12 cellular contexts compared by ENCODE assay signal in genomic region chr10:50432206-50432605, GRCh38.
DNase-seq lines count a peak whose midpoint lies in the region; ATAC-seq and TF ChIP-seq lines count a peak whose summit lies in the region.
"Had no signal": no experiment of that assay in that cellular context is flagged by ENCODE, and none has a peak within 500 bp of the region (broad histone marks: within the 10 kb centered on the region; RNA-seq: fewer than 3 reads in every experiment).

No MANE protein-coding gene starts in this region.

- TF ChIP-seq CTCF in A673 (conservative IDR thresholded peaks at IDR 0.05; ENCODE audit: low read depth, low read length) (no peak), CD14-positive monocyte (IDR thresholded peaks at IDR 0.05) (no peak)

- H3K27ac ChIP-seq in A673 (ENCODE audit: low read depth, low read length, poor library complexity, severe bottlenecking): no peak overlapping the region

- H3K27me3 Mint-ChIP-seq in activated CD4-positive, alpha-beta memory T cell treated with anti-CD3 and anti-CD28 coated beads, Interleukin-2, amount 10 ng/mL, durations not matched to agents 7 days and 5 days: peaks cover 2% of the 10 kb centered on the region
- H3K27me3 Mint-ChIP-seq in CD14-positive monocyte (ENCODE audit: low read depth in 3 of 3): peaks cover 0 to 5% (median 0%) of the 10 kb centered on the region in 3 donors

- DNase-seq in A673 (ENCODE audit: low spot score) (peak; percentile 7), CD14-positive monocyte (ENCODE audit: low spot score) (no peak), superior temporal gyrus (ENCODE audit: extremely low spot score) (no peak), NCI-H774 (lab: John Stamatoyannopoulos, UW) (no peak)
- DNase-seq in activated CD4-positive, alpha-beta memory T cell treated with anti-CD3 and anti-CD28 coated beads, Interleukin-2, amount 10 ng/mL, durations not matched to agents 7 days and 5 days: no peak
- no peak for DNase-seq in NK-92 treated with Interleukin-12 subunit alpha and Interleukin-12 subunit beta, amount 100 ng/mL, for 24 hours (lab: John Stamatoyannopoulos, UW)
- DNase-seq: amygdala, foreskin melanocyte, NCI-H2029 treated with DMSO at 0.1 percent for 48 hours had no signal

- no TSS peak for BruUV-seq in A673 (replicated peaks; lab: Mats Ljungman, UMichigan)

- POLR2A ChIA-PET in A673 (lab: Charles Lee; ENCODE audit: low non-redundant PET): no interaction called here
- POLR2A ChIA-PET in activated CD4-positive, alpha-beta memory T cell treated with anti-CD3 and anti-CD28 coated beads, Interleukin-2, amount 10 ng/mL, durations not matched to agents 7 days and 5 days (lab: Charles Lee): interaction anchor here (0.7 to 3.2 kb wide), 8 partner anchors 11 to 205 kb away, joined by 3 to 32 read pairs (median 10); no protein-coding TSS in a partner anchor

- H3K27me3 ChIP-seq in A673 (replicated peaks; ENCODE audit: insufficient read depth, low read depth, low read length, poor library complexity): no peaks in the 10 kb centered on the region

- H3K4me3 ChIP-seq in A673 (ENCODE audit: low read depth, low read length, poor library complexity, severe bottlenecking): no peak overlapping the region

- intact Hi-C loops in A673 (cut with micrococcal nuclease; ENCODE audit: unreplicated experiment) (no loop called here), CD14-positive monocyte (cut with micrococcal nuclease) (no loop called here)

- no peaks in the 10 kb centered on the region for H3K9me3 ChIP-seq in A673 (ENCODE audit: low read depth, low read length, poor library complexity, severe bottlenecking)

- H3K4me1 ChIP-seq in A673 (ENCODE audit: insufficient read depth, low read length, poor library complexity, severe bottlenecking): peaks cover 22% of the 10 kb centered on the region

- H3K4me1 Mint-ChIP-seq in activated CD4-positive, alpha-beta memory T cell treated with anti-CD3 and anti-CD28 coated beads, Interleukin-2, amount 10 ng/mL, durations not matched to agents 7 days and 5 days: peaks cover 30% of the 10 kb centered on the region
- H3K4me1 Mint-ChIP-seq in CD14-positive monocyte: peaks cover 25% of the 10 kb centered on the region

- H3K4me3 Mint-ChIP-seq in activated CD4-positive, alpha-beta memory T cell treated with anti-CD3 and anti-CD28 coated beads, Interleukin-2, amount 10 ng/mL, durations not matched to agents 7 days and 5 days: no peak overlapping the region
- H3K4me3 Mint-ChIP-seq in CD14-positive monocyte: no peak overlapping the region
- H3K4me3 Mint-ChIP-seq: neural crest cell had no signal

- no peaks in the 10 kb centered on the region for H3K36me3 ChIP-seq in A673 (ENCODE audit: insufficient read depth, low read length, poor library complexity, severe bottlenecking)

- no peaks in the 10 kb centered on the region for H3K9me3 Mint-ChIP-seq in activated CD4-positive, alpha-beta memory T cell treated with anti-CD3 and anti-CD28 coated beads, Interleukin-2, amount 10 ng/mL, durations not matched to agents 7 days and 5 days
- H3K9me3 Mint-ChIP-seq in CD14-positive monocyte: no peaks in the 10 kb centered on the region
- H3K9me3 Mint-ChIP-seq: neural crest cell had no signal

- ATAC-seq in GM19351 (IDR thresholded peaks at IDR 0.05; ENCODE audit: unreplicated experiment): peak; percentile 53
- ATAC-seq in HG02970 (IDR thresholded peaks at IDR 0.05; ENCODE audit: low FRiP score, unreplicated experiment): peak; percentile 41

- H3K36me3 Mint-ChIP-seq in activated CD4-positive, alpha-beta memory T cell treated with anti-CD3 and anti-CD28 coated beads, Interleukin-2, amount 10 ng/mL, durations not matched to agents 7 days and 5 days (ENCODE audit: low read depth): peaks cover 11% of the 10 kb centered on the region
- peaks cover 8 to 15% of the 10 kb centered on the region in 2 donors for H3K36me3 Mint-ChIP-seq in CD14-positive monocyte

- CTCF ChIA-PET in A673 (lab: Charles Lee): no interaction called here
- CTCF ChIA-PET in activated CD4-positive, alpha-beta memory T cell treated with anti-CD3 and anti-CD28 coated beads, Interleukin-2, amount 10 ng/mL, durations not matched to agents 7 days and 5 days (lab: Charles Lee): interaction anchor here (1.2 to 1.5 kb wide), 3 partner anchors 12 to 14 kb away, joined by 3 to 5 read pairs (median 5); no protein-coding TSS in a partner anchor

- peak overlapping the region; percentile 65 for H3K27ac Mint-ChIP-seq in activated CD4-positive, alpha-beta memory T cell treated with anti-CD3 and anti-CD28 coated beads, Interleukin-2, amount 10 ng/mL, durations not matched to agents 7 days and 5 days
- no peak overlapping the region for H3K27ac Mint-ChIP-seq in CD14-positive monocyte
